In the genomic region with DNA sequence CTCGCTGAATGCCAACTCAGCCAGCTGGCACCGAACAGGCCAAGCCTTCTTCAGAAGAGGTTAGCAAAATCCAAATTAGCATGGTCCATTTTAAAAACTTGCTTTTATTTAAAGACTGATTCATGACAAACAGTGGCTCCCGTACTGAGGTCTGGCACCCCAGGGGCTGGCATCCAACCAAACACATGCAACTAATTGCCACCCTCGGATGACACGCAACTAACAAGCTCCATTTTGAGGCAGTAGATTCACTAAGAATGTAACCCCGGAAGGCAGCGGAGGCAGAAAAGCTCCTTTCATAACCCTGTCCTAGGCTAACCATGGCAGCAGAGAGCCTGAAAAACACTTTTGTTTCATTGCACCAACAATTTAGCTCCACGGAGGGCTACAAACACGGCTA, we compare ENCODE assay signal across 25 cellular contexts.
A peak's percentile ranks its signal among the peaks of the same experiment; 100 is the strongest.
DNase-seq lines count a peak whose midpoint lies in the region; FAIRE-seq and TF ChIP-seq lines count a peak whose summit lies in the region.
"Had no signal": no experiment of that assay in that cellular context is flagged by ENCODE, and none has a peak within 500 bp of the region (broad histone marks: within the 10 kb centered on the region; RNA-seq: fewer than 3 reads in every experiment).

No MANE protein-coding gene starts in this region.

- H3K4me1 ChIP-seq in GM23248 (ENCODE audit: insufficient read depth) = 0 out of 2 replicates have a peak, but pooled peaks cover 3% of the 10 kb centered on the region
- H3K4me1 ChIP-seq: upper lobe of left lung had no signal

- no peaks in the 10 kb centered on the region for H3K79me2 ChIP-seq in GM23248 (ENCODE audit: insufficient read depth)

- TF ChIP-seq POLR2A in H54 (IDR thresholded peaks at IDR 0.05; ENCODE audit: low read depth, low read length) = no peak

- no peaks in the 10 kb centered on the region for H3K27me3 ChIP-seq in GM23248 (replicated peaks; ENCODE audit: insufficient read depth)
- H3K27me3 ChIP-seq: body of pancreas, upper lobe of left lung had no signal

- in situ Hi-C loops in GM23248 (cut with MboI) = no loop called here

- intact Hi-C loops in head of caudate nucleus (cut with DNase I) = no loop called here
- intact Hi-C loops in posterior cingulate gyrus (cut with DNase I) = no loop called here

- H3K4me3 ChIP-seq in GM23248 = no peak overlapping the region
- H3K4me3 ChIP-seq: body of pancreas, GM12878, smooth muscle cell, upper lobe of left lung had no signal

- DNase-seq in GM23248 (peak; percentile 19), anterior cingulate cortex (lab: John Stamatoyannopoulos, UW) (peak in 51 of 58 donors; percentile 2 to 82 (median 39)), head of caudate nucleus (peak in 41 of 42 donors; percentile 3 to 70 (median 31)), posterior cingulate gyrus (peak in 9 of 10 donors; percentile 12 to 76 (median 30)), cortex of kidney (lab: John Stamatoyannopoulos, UW) (no peak), HUDEP-2 (lab: John Stamatoyannopoulos, UW; ENCODE audit: unreplicated experiment in 76 of 76) (no peak), H54 (ENCODE audit: insufficient read length, low spot score) (no peak)
- DNase-seq: activated CD4-positive, alpha-beta T cell treated with anti-CD3 and anti-CD28 coated beads for 48 hours; activated CD8-positive, alpha-beta memory T cell treated with anti-CD3 and anti-CD28 coated beads for 24 hours; activated effector memory CD4-positive, alpha-beta T cell treated with anti-CD3 and anti-CD28 coated beads, Interleukin-2, amount 50 U/mL, for 16 hours; body of pancreas; effector CD4-positive, alpha-beta T cell; foreskin fibroblast; mesenchymal stem cell; NCI-H1436; NCI-H2107; NCI-H510A; SHP77 treated with DMSO at 0.1 percent for 48 hours; stimulated activated CD4-positive, alpha-beta T cell treated with anti-CD3 and anti-CD28 coated beads, Interleukin-1b, Interleukin-23, amount 100 ng/mL, for 48 hours; upper lobe of left lung had no signal

- H2AFZ ChIP-seq in GM23248 = no peak overlapping the region; the same call in 1 of the 2 replicates

- H3K9me2 ChIP-seq in GM23248 (ENCODE audit: insufficient read depth) = 0 out of 2 replicates have a peak, but pooled peaks cover 4% of the 10 kb centered on the region

- FAIRE-seq in H54 (lab: Jason Lieb, UNC) = no peak
- FAIRE-seq: D721Med, GM12878 had no signal

- H3K9ac ChIP-seq in GM23248 = no peak overlapping the region
- H3K9ac ChIP-seq: KMS-11 had no signal

- no peaks in the 10 kb centered on the region for H3K36me3 ChIP-seq in GM23248 (ENCODE audit: low read depth)
- H3K36me3 ChIP-seq: upper lobe of left lung had no signal

- H3F3A ChIP-seq in GM23248 (ENCODE audit: insufficient read depth) = no peaks in the 10 kb centered on the region; the same call in 1 of the 2 replicates

- no peaks in the 10 kb centered on the region for H4K20me1 ChIP-seq in GM23248 (ENCODE audit: insufficient read depth)

- WGBS in GM23248 (ENCODE audit: low coverage in 1 of 2, low lambda C conversion rate in 2 of 2, missing lambda C conversion rate in 2 of 2), 2 experiments = 34 to 37% methylated on average over 9 of the region's 9 CpGs

- no peak overlapping the region for H3K4me2 ChIP-seq in GM23248 (ENCODE audit: unreplicated experiment)
- H3K4me2 ChIP-seq: KMS-11, smooth muscle cell had no signal

- H3K27ac ChIP-seq in GM23248 = no peak overlapping the region
- H3K27ac ChIP-seq: body of pancreas, KMS-11, upper lobe of left lung, VCaP had no signal

- H3K9me3 ChIP-seq in GM23248 (ENCODE audit: low read depth) = no peaks in the 10 kb centered on the region
- H3K9me3 ChIP-seq: body of pancreas, upper lobe of left lung had no signal

Comparison
In these comparisons a context has a peak if more than half of its experiments do, and no peak if none do; other contexts are left out.
1. DNase-seq: peak in GM23248 (single experiment), anterior cingulate cortex (51 of 58), head of caudate nucleus (41 of 42) and posterior cingulate gyrus (9 of 10); none in cortex of kidney (single experiment), HUDEP-2 (0 of 76) and H54 (single experiment).